23 cellular contexts compared by ENCODE assay signal in genomic region chr3:137075020-137075419, GRCh38.
DNase-seq lines count a peak whose midpoint lies in the region; FAIRE-seq and TF ChIP-seq lines count a peak whose summit lies in the region.
"Had no signal": no experiment of that assay in that cellular context is flagged by ENCODE, and none has a peak within 500 bp of the region (broad histone marks: within the 10 kb centered on the region; RNA-seq: fewer than 3 reads in every experiment).

No MANE protein-coding gene starts in this region.

- no peaks in the 10 kb centered on the region for H4K20me1 ChIP-seq in keratinocyte (ENCODE audit: control insufficient read depth, extremely low read depth, insufficient read depth, low read length)
- H4K20me1 ChIP-seq: BLaER1 treated with 17β-estradiol and CSF1 and Interleukin-3, amounts not matched to agents 10 nM and 100 nM had no signal

- H3K9me1 ChIP-seq in keratinocyte (ENCODE audit: control insufficient read depth, extremely low read depth, insufficient read depth, low read length): no peaks in the 10 kb centered on the region

- H3K27me3 ChIP-seq in bronchial epithelial cell (ENCODE audit: control insufficient read depth, insufficient read depth, low read length) (no peaks in the 10 kb centered on the region), keratinocyte (ENCODE audit: control insufficient read depth, extremely low read depth, insufficient read depth, low read length) (no peaks in the 10 kb centered on the region)
- H3K27me3 ChIP-seq: BLaER1 treated with 17β-estradiol and CSF1 and Interleukin-3, amounts not matched to agents 10 nM and 100 nM had no signal

- H3K4me1 ChIP-seq in keratinocyte (ENCODE audit: control insufficient read depth, extremely low read depth, insufficient read depth, low read length): no peaks in the 10 kb centered on the region
- H3K4me1 ChIP-seq: A549; BE2C; BLaER1 treated with 17β-estradiol and CSF1 and Interleukin-3, amounts not matched to agents 10 nM and 100 nM had no signal

- FAIRE-seq in bronchial epithelial cell (lab: Jason Lieb, UNC) (no peak), keratinocyte (lab: Jason Lieb, UNC) (peak; percentile 80)
- FAIRE-seq: A549, D721Med, GM12891, GM18507, H54 had no signal

- H3K9ac ChIP-seq in keratinocyte (ENCODE audit: control insufficient read depth, extremely low read depth, insufficient read depth, low read length): no peak overlapping the region
- H3K9ac ChIP-seq: BLaER1 treated with 17β-estradiol and CSF1 and Interleukin-3, amounts not matched to agents 10 nM and 100 nM had no signal

- H2AFZ ChIP-seq in keratinocyte (ENCODE audit: control insufficient read depth, low read length): no peak overlapping the region
- H2AFZ ChIP-seq: GM23338 had no signal

- DNase-seq in bronchial epithelial cell (ENCODE audit: low read depth) (peak; percentile 54), epithelial cell of prostate (ENCODE audit: low read depth, low spot score) (peak; percentile 3), keratinocyte (ENCODE audit: low read depth, low spot score) (no peak), Kasumi-1 (lab: John Stamatoyannopoulos, UW) (no peak), DMS53 (lab: John Stamatoyannopoulos, UW) (no peak)
- no peak for DNase-seq in stimulated activated CD8-positive, alpha-beta memory T cell treated with anti-CD3 and anti-CD28 coated beads, Interleukin-4, amount 100 ng/mL, for 48 hours
- DNase-seq: 8988T; ACHN; AML-193; BE2C; CD4-positive, alpha-beta T cell; CD8-positive, alpha-beta memory T cell; DMS 273 treated with DMSO at 0.1 percent for 48 hours; DMS79 treated with DMSO at 0.1 percent for 48 hours; GF-D8; HCEC 1CT had no signal

- no peaks in the 10 kb centered on the region for H3K79me2 ChIP-seq in keratinocyte (ENCODE audit: control insufficient read depth, insufficient read depth, low read length)

- H3K4me2 ChIP-seq in keratinocyte (ENCODE audit: control insufficient read depth, extremely low read depth, insufficient read depth, low read depth, low read length): no peak overlapping the region
- H3K4me2 ChIP-seq: A549; BLaER1 treated with 17β-estradiol and CSF1 and Interleukin-3, amounts not matched to agents 10 nM and 100 nM; GM23338 had no signal

- H3K36me3 ChIP-seq in bronchial epithelial cell (ENCODE audit: control insufficient read depth, insufficient read depth, low read length) (peaks cover 2% of the 10 kb centered on the region), keratinocyte (ENCODE audit: control insufficient read depth in 2 of 2, extremely low read depth in 1 of 2, insufficient read depth in 2 of 2, low read length in 2 of 2) (peaks cover 0 to 4% of the 10 kb centered on the region in 2 experiments)
- H3K36me3 ChIP-seq: BE2C; BLaER1 treated with 17β-estradiol and CSF1 and Interleukin-3, amounts not matched to agents 10 nM and 100 nM had no signal

- H3K27ac ChIP-seq in epithelial cell of prostate: no peak overlapping the region
- no peak overlapping the region for H3K27ac ChIP-seq in keratinocyte (ENCODE audit: control insufficient read depth, insufficient read depth, low read length)
- H3K27ac ChIP-seq: A549; BLaER1 treated with 17β-estradiol and CSF1 and Interleukin-3, amounts not matched to agents 10 nM and 100 nM had no signal

- no peaks in the 10 kb centered on the region for H3K9me3 ChIP-seq in keratinocyte (ENCODE audit: control insufficient read depth, low read depth, low read length)
- H3K9me3 ChIP-seq: A549; BE2C; BLaER1 treated with 17β-estradiol and CSF1 and Interleukin-3, amounts not matched to agents 10 nM and 100 nM had no signal

- no peak overlapping the region for H3K4me3 ChIP-seq in bronchial epithelial cell (ENCODE audit: low read depth, low read length)
- no peak overlapping the region for H3K4me3 ChIP-seq in keratinocyte (ENCODE audit: control insufficient read depth in 2 of 3, extremely low read depth in 1 of 3, insufficient read depth in 2 of 3, low read depth in 1 of 3, low read length in 3 of 3)
- H3K4me3 ChIP-seq: A549; BLaER1 treated with 17β-estradiol and CSF1 and Interleukin-3, amounts not matched to agents 10 nM and 100 nM; GM23338 had no signal

- TF ChIP-seq CTCF in bronchial epithelial cell (IDR thresholded peaks at IDR 0.05; ENCODE audit: insufficient read depth, low read length, severe bottlenecking): no peak
- TF ChIP-seq CTCF in keratinocyte (optimal IDR thresholded peaks at IDR 0.05 in 1 of 3, IDR thresholded peaks at IDR 0.05 in 1 of 3, conservative IDR thresholded peaks at IDR 0.05 in 1 of 3; ENCODE audit: extremely low read depth in 1 of 3, insufficient read depth in 2 of 3, low read length in 3 of 3): no peak

- dilution Hi-C loops in keratinocyte (cut with MboI; ENCODE audit: extremely low pct_ligation_motif_present, low sequenced_read_pairs): no loop called here

Comparison
In these comparisons a context has a peak if more than half of its experiments do, and no peak if none do; other contexts are left out.
1. DNase-seq: peak in bronchial epithelial cell (single experiment) and epithelial cell of prostate (single experiment); none in keratinocyte (single experiment), Kasumi-1 (0 of 2), DMS53 (single experiment) and stimulated activated CD8-positive, alpha-beta memory T cell treated with anti-CD3 and anti-CD28 coated beads, Interleukin-4, amount 100 ng/mL, for 48 hours (single experiment).